ENCODE assay signal across 1 cellular context in the genomic region with DNA sequence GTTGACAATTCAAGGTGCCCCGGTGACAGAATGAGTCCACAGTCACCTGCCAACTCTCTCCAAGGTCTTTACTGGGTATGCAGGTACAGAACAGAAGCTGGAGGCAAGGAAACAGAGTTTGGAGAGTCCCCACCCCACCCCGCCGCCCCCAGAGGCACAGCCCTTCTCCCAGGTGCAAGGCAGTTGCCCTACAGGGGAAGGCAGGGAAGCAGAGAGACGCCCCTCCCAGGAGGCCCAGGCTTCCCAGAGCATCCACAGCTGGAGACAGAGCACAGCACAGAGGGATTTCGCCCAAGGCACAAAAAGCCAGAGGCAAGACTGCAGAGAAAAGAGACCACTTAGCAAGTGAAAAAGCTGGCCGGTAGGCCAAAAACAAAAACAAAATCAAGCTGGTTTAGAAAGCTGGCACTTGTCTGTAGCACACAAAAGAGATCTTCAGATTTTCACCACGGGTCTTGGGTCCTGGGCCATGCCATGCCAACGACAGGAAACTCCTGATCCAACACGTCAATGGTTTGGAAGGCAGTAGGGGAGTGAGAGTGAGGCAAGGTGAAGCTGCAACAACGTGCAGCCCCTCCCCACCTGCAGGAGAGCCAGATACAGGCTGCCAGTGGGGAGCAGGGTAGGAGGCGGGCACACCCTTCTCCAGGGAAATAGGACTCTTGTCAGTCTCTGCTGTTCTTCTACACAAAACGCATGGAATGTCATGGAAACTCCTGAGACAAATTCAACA.
TF ChIP-seq lines count a peak whose summit lies in the region.

No MANE protein-coding gene starts in this region.

TF ChIP-seq in IMR-90, 13 proteins besides CTCF, POLR2A, EP300 and RAD21:
- TF ChIP-seq NFE2L2 (IDR thresholded peaks at IDR 0.05; ENCODE audit: low read depth, low read length) (no peak), RFX5 (IDR thresholded peaks at IDR 0.05; ENCODE audit: low read depth, low read length) (no peak), MAFK (IDR thresholded peaks at IDR 0.05; ENCODE audit: low read depth, low read length) (no peak), FOS (IDR thresholded peaks at IDR 0.05; ENCODE audit: low read depth, low read length) (no peak), MXI1 (IDR thresholded peaks at IDR 0.05; ENCODE audit: borderline replicate concordance, low read depth, low read length) (no peak), BHLHE40 (IDR thresholded peaks at IDR 0.05; ENCODE audit: low read depth, low read length) (no peak), SMC3 (IDR thresholded peaks at IDR 0.05; ENCODE audit: low read depth, low read length) (no peak), MAZ (IDR thresholded peaks at IDR 0.05; ENCODE audit: borderline replicate concordance, low read depth, low read length) (no peak)
